10 cellular contexts compared by ENCODE assay signal in the genomic region with DNA sequence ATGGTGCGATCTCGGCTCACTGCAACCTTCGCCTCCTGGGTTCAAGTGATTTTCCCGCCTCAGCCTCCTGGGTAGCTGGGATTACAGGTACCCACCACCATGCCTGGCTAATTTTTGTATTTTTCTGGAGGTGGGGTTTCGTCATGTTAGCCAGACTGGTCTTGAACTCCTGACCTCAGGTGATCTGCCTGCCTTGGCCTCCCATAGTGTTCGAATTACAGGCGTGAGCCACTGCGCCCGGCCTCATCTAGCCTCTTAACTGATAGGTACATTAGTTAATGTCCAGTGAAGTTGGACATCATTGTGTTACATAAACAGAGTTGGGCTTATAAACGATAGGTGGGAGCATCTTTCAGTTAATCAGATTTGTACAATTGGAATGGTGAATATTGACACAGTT. TPM values are rescaled to one million over a fixed set of nuclear protein-coding genes. Genes with fewer than 3 reads are reported as not detected.
"Had no signal": no experiment of that assay in that cellular context is flagged by ENCODE, and none has a peak within 500 bp of the region (broad histone marks: within the 10 kb centered on the region; RNA-seq: fewer than 3 reads in every experiment).

No MANE protein-coding gene starts in this region.

RNA-seq across cellular contexts. Expression of a gene that starts 4.4 kb away (rescaled TPM):
- total RNA-seq: subcutaneous adipose tissue, temporal lobe, testis, thoracic aorta, thyroid gland, tibial nerve, upper lobe of right lung, ureter, urinary bladder, vagina had no signal
